25 cellular contexts compared by ENCODE assay signal in the genomic region with DNA sequence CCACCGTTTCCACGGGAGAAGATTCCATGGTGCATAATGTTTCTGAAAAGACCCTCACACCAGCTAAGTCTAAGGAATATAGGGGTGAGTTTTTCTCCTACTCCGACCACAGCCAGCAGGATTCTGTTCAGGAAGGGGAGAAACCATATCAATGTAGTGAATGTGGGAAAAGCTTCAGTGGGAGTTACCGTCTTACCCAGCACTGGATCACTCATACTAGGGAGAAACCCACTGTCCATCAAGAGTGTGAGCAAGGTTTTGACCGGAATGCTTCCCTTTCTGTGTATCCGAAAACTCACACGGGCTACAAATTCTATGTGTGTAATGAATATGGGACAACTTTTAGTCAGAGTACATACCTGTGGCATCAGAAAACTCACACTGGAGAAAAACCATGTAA.
"Had no signal": no experiment of that assay in that cellular context is flagged by ENCODE, and none has a peak within 500 bp of the region (broad histone marks: within the 10 kb centered on the region; RNA-seq: fewer than 3 reads in every experiment).

No MANE protein-coding gene starts in this region.

- H3K27ac Mint-ChIP-seq: dendritic cell treated with granulocyte-macrophage colony-stimulating factor and Interleukin-4, amounts not matched to agents 40 ng/mL and 50 ng/mL, for 4 days; natural killer cell; stimulated activated effector memory CD8-positive, alpha-beta T cell treated with anti-CD3 and anti-CD28 coated beads, Interleukin-12 subunit alpha, Interleukin-12 subunit beta, amount 100 ng/mL, for 72 hours had no signal

- H3K4me3 Mint-ChIP-seq: dendritic cell treated with granulocyte-macrophage colony-stimulating factor and Interleukin-4, amounts not matched to agents 40 ng/mL and 50 ng/mL, for 4 days; natural killer cell; stimulated activated effector memory CD8-positive, alpha-beta T cell treated with anti-CD3 and anti-CD28 coated beads, Interleukin-12 subunit alpha, Interleukin-12 subunit beta, amount 100 ng/mL, for 72 hours had no signal

- DNase-seq: effector CD8-positive, alpha-beta T cell; head of caudate nucleus; kidney; mesenchymal stem cell; natural killer cell; occipital lobe; ovary; posterior cingulate gyrus; psoas muscle; right cardiac atrium; sigmoid colon; stimulated activated CD4-positive, alpha-beta T cell treated with anti-CD3 and anti-CD28 coated beads, Interleukin-2, amount 100 ng/mL, for 24 hours; stimulated activated CD4-positive, alpha-beta T cell treated with anti-CD3 and anti-CD28 coated beads, Interleukin-4, amount 100 ng/mL, for 24 hours; stimulated activated naive CD8-positive, alpha-beta T cell treated with anti-CD3 and anti-CD28 coated beads, Interleukin-15, Interleukin-2, amounts not matched to agents 100 U/mL and 50 U/mL, for 24 hours; substantia nigra; testis; upper lobe of left lung had no signal

- H3K27ac ChIP-seq: ovary, psoas muscle, sigmoid colon, testis, tibial nerve, upper lobe of left lung had no signal

- H3K4me3 ChIP-seq: ovary, psoas muscle, sigmoid colon, testis, tibial nerve, upper lobe of left lung had no signal

- H3K9me3 ChIP-seq: testis had no signal

- ATAC-seq: left lobe of liver; natural killer cell; psoas muscle; right cardiac atrium; stimulated activated effector memory CD8-positive, alpha-beta T cell treated with anti-CD3 and anti-CD28 coated beads, Interleukin-12 subunit alpha, Interleukin-12 subunit beta, amount 100 ng/mL, for 72 hours; stimulated activated naive CD8-positive, alpha-beta T cell treated with anti-CD3 and anti-CD28 coated beads, Interleukin-15, Interleukin-2, amounts not matched to agents 100 U/mL and 50 U/mL, for 24 hours had no signal

- H3K4me1 ChIP-seq: psoas muscle, testis, tibial nerve had no signal

- H3K27me3 Mint-ChIP-seq: dendritic cell treated with granulocyte-macrophage colony-stimulating factor and Interleukin-4, amounts not matched to agents 40 ng/mL and 50 ng/mL, for 4 days had no signal

- H3K27me3 ChIP-seq: ovary, sigmoid colon, testis, tibial nerve, upper lobe of left lung had no signal

- FAIRE-seq: colon, endometrium, frontal cortex, kidney, urothelium cell line had no signal
